In genomic region chr3:150141790-150142189, GRCh38 we compare ENCODE assay signal across 21 cellular contexts.
DNase-seq lines count a peak whose midpoint lies in the region; ATAC-seq, FAIRE-seq and TF ChIP-seq lines count a peak whose summit lies in the region.
"Had no signal": no experiment of that assay in that cellular context is flagged by ENCODE, and none has a peak within 500 bp of the region (broad histone marks: within the 10 kb centered on the region; RNA-seq: fewer than 3 reads in every experiment).

No MANE protein-coding gene starts in this region.

- H4K12ac ChIP-seq in trophoblast cell (ENCODE audit: low read depth, low read length): no peak overlapping the region

- H3K27me3 ChIP-seq in IMR-90 (ENCODE audit: control insufficient read depth, insufficient read depth, low read length): no peaks in the 10 kb centered on the region
- no peaks in the 10 kb centered on the region for H3K27me3 ChIP-seq in H1 (replicated peaks in 1 of 4; ENCODE audit: control insufficient read depth in 3 of 4, extremely low read depth in 1 of 4, insufficient read depth in 3 of 4, low read length in 3 of 4)
- H3K27me3 ChIP-seq in neural progenitor cell: no peaks in the 10 kb centered on the region
- H3K27me3 ChIP-seq in trophoblast cell (ENCODE audit: insufficient read depth, low read length): no peaks in the 10 kb centered on the region

- no peaks in the 10 kb centered on the region for H4K20me1 ChIP-seq in IMR-90 (ENCODE audit: insufficient read depth, low read length)
- H4K20me1 ChIP-seq in H1 (replicated peaks in 1 of 2; ENCODE audit: control insufficient read depth in 1 of 2, insufficient read depth in 2 of 2, low read length in 2 of 2): no peaks in the 10 kb centered on the region
- no peaks in the 10 kb centered on the region for H4K20me1 ChIP-seq in neural progenitor cell (ENCODE audit: low read depth)

- H2AFZ ChIP-seq in IMR-90 (replicated peaks; ENCODE audit: low read length, poor library complexity): no peak overlapping the region
- 0 out of 2 replicates have a peak overlapping the region, but pooled peaks have one; percentile 79 for H2AFZ ChIP-seq in H1 (ENCODE audit: low read length)
- peak overlapping the region; percentile 27 for H2AFZ ChIP-seq in neural progenitor cell (replicated peaks)
- H2AFZ ChIP-seq in trophoblast cell (ENCODE audit: insufficient read depth, low read length, poor library complexity): no peak overlapping the region
- H2AFZ ChIP-seq: GM23248 had no signal

- WGBS in IMR-90 (ENCODE audit: extremely low coverage in 2 of 2, insufficient read length in 1 of 2), 2 experiments: no CpG with 5 or more reads among the region's 3 CpGs
- 93% methylated on average over 3 of the region's 3 CpGs; no CpG with 5 or more reads in 1 of the 2 experiments for WGBS in H1 (ENCODE audit: extremely low coverage in 1 of 2, insufficient coverage in 1 of 2, insufficient read length in 1 of 2, insufficient replicate concordance in 2 of 2, low coverage in 1 of 2, low lambda C conversion rate in 2 of 2, missing lambda C conversion rate in 1 of 2), 2 experiments
- no CpG with 5 or more reads among the region's 3 CpGs for WGBS in trophoblast cell (ENCODE audit: extremely low coverage, insufficient coverage, insufficient read length)

- no peak overlapping the region for H2AK5ac ChIP-seq in IMR-90 (ENCODE audit: low read depth, low read length)
- no peak overlapping the region for H2AK5ac ChIP-seq in H1 (ENCODE audit: low read depth, low read length)
- no peak overlapping the region for H2AK5ac ChIP-seq in trophoblast cell (ENCODE audit: low read length)

- no peak for ATAC-seq in IMR-90 (ENCODE audit: low read depth)
- no peak for ATAC-seq in GM19328 (IDR thresholded peaks at IDR 0.05; ENCODE audit: unreplicated experiment)
- no peak for ATAC-seq in HG03469 (IDR thresholded peaks at IDR 0.05; ENCODE audit: unreplicated experiment)

- no peak for TF ChIP-seq POLR2A in IMR-90 (IDR thresholded peaks at IDR 0.05; ENCODE audit: low read depth, low read length)
- no peak for TF ChIP-seq POLR2A in H1 (IDR thresholded peaks at IDR 0.05; ENCODE audit: control extremely low read depth in 1 of 2, low read depth in 2 of 2, low read length in 2 of 2)

- H3K4ac ChIP-seq in IMR-90 (ENCODE audit: low read depth, low read length): no peak overlapping the region
- no peak overlapping the region for H3K4ac ChIP-seq in H1 (replicated peaks; ENCODE audit: insufficient read length, low read depth, low read length)
- H3K4ac ChIP-seq in trophoblast cell (ENCODE audit: low read depth, low read length): no peak overlapping the region

- H3K4me1 Mint-ChIP-seq in neural progenitor cell: peaks cover 27% of the 10 kb centered on the region
- H3K4me1 Mint-ChIP-seq: CD4-positive, alpha-beta memory T cell had no signal

- no peak overlapping the region for H4K91ac ChIP-seq in IMR-90 (ENCODE audit: insufficient read depth, low read depth, low read length)
- H4K91ac ChIP-seq in H1 (replicated peaks; ENCODE audit: insufficient read length, low read length): no peak overlapping the region
- no peak overlapping the region for H4K91ac ChIP-seq in trophoblast cell (ENCODE audit: low read depth, low read length)

- TF ChIP-seq CTCF in IMR-90 (conservative IDR thresholded peaks at IDR 0.05; ENCODE audit: low read depth, low read length) (no peak), H1 (IDR thresholded peaks at IDR 0.05; ENCODE audit: control extremely low read depth in 1 of 3, insufficient read depth in 1 of 3, low read depth in 1 of 3, low read length in 3 of 3) (no peak), neural progenitor cell (IDR thresholded peaks at IDR 0.05) (no peak)

- H2BK12ac ChIP-seq in H1 (ENCODE audit: low read depth, low read length) (no peak overlapping the region), trophoblast cell (ENCODE audit: low read length) (peak overlapping the region; percentile 74)

- H3K56ac ChIP-seq in IMR-90 (ENCODE audit: extremely low read depth, insufficient read depth, low read length) (no peak overlapping the region), H1 (replicated peaks; ENCODE audit: insufficient read length, low read depth, low read length) (no peak overlapping the region)

- FAIRE-seq in H1 (lab: Jason Lieb, UNC): no peak
- FAIRE-seq: GM12891, GM18507, H54 had no signal

- H3K36me3 Mint-ChIP-seq in neural progenitor cell: no peaks in the 10 kb centered on the region
- H3K36me3 Mint-ChIP-seq: CD4-positive, alpha-beta memory T cell had no signal

- CTCF ChIA-PET in IMR-90 (lab: Yijun Ruan, JAX) (no interaction called here), H1 (lab: Charles Lee; ENCODE audit: partially characterized antibody) (interaction anchor here (1.0 to 1.6 kb wide), 2 partner anchors 42 to 62 kb away, joined by 3 to 5 read pairs; no protein-coding TSS in a partner anchor)

- no peak overlapping the region for H2BK5ac ChIP-seq in IMR-90 (ENCODE audit: low read depth, low read length, poor library complexity, severe bottlenecking)
- no peak overlapping the region for H2BK5ac ChIP-seq in H1 (ENCODE audit: low read depth, low read length)
- H2BK5ac ChIP-seq in trophoblast cell (ENCODE audit: low read depth, low read length, poor library complexity): no peak overlapping the region

- no peaks in the 10 kb centered on the region for H3K9me3 ChIP-seq in IMR-90 (ENCODE audit: control insufficient read depth, insufficient read depth, low read length)
- H3K9me3 ChIP-seq in H1 (ENCODE audit: insufficient read depth in 2 of 2, low read depth in 1 of 2, low read length in 1 of 2): no peaks in the 10 kb centered on the region
- no peaks in the 10 kb centered on the region for H3K9me3 ChIP-seq in neural progenitor cell (ENCODE audit: low read depth)
- no peaks in the 10 kb centered on the region for H3K9me3 ChIP-seq in trophoblast cell (ENCODE audit: insufficient read depth, low read depth, low read length)
- H3K9me3 ChIP-seq: HAP-1 had no signal

- POLR2A ChIA-PET in IMR-90 (lab: Charles Lee; ENCODE audit: unreplicated experiment) (no interaction called here), H1 (lab: Charles Lee; ENCODE audit: partially characterized antibody) (no interaction called here)

- no peak overlapping the region for H2BK20ac ChIP-seq in IMR-90 (ENCODE audit: low read depth, low read length)
- H2BK20ac ChIP-seq in H1 (ENCODE audit: low read length): no peak overlapping the region

- H3K23me2 ChIP-seq in H1 (ENCODE audit: low read depth, low read length): no peaks in the 10 kb centered on the region

- H2BK15ac ChIP-seq in IMR-90 (ENCODE audit: low read depth, low read length) (no peak overlapping the region; the same call in 2 of the 3 replicates), H1 (ENCODE audit: low read length) (no peak overlapping the region)

- DNase-seq in IMR-90 (no peak), H1 (ENCODE audit: low read depth in 1 of 2, low spot score in 2 of 2) (no peak), neural progenitor cell (ENCODE audit: low spot score) (no peak), trophoblast cell (no peak), NCI-H345 (lab: John Stamatoyannopoulos, UW) (no peak)
- no peak for DNase-seq in activated CD4-positive, CD25-positive, alpha-beta regulatory T cell (lab: John Stamatoyannopoulos, UW)
- DNase-seq: C1 segment of cervical spinal cord; Calu3; CD4-positive, alpha-beta memory T cell; COR-L47; DMS53; DMS79 treated with DMSO at 0.1 percent for 48 hours; GF-D8; GM23248; HFFc6 had no signal

- H3K4me3 ChIP-seq in IMR-90 (ENCODE audit: insufficient read depth, low read depth, low read length) (no peak overlapping the region), H1 (ENCODE audit: extremely low read depth in 1 of 4, insufficient read depth in 2 of 4, low read depth in 3 of 4, low read length in 4 of 4) (no peak overlapping the region), neural progenitor cell (no peak overlapping the region), trophoblast cell (ENCODE audit: low read depth, low read length) (no peak overlapping the region)
- H3K4me3 ChIP-seq: GM23248, HAP-1 had no signal

- H3K27me3 Mint-ChIP-seq in neural progenitor cell (ENCODE audit: insufficient read depth, low read depth): peaks cover 2% of the 10 kb centered on the region

- H3F3A ChIP-seq in neural progenitor cell (ENCODE audit: low read depth): no peaks in the 10 kb centered on the region

- no peak overlapping the region for H2AK9ac ChIP-seq in IMR-90 (replicated peaks; ENCODE audit: low read depth, low read length, poor library complexity)

- H4K5ac ChIP-seq in IMR-90 (ENCODE audit: low read depth, low read length): no peak overlapping the region
- no peak overlapping the region for H4K5ac ChIP-seq in H1 (ENCODE audit: insufficient read length, low read depth, low read length)

- no TSS peak for BruUV-seq in IMR-90 (replicated peaks; lab: Mats Ljungman, UMichigan)

- H3K36me3 ChIP-seq in IMR-90 (ENCODE audit: control insufficient read depth, insufficient read depth, low read length): no peaks in the 10 kb centered on the region
- no peaks in the 10 kb centered on the region for H3K36me3 ChIP-seq in H1 (ENCODE audit: control insufficient read depth in 2 of 4, insufficient read depth in 4 of 4, low read length in 3 of 4)
- no peaks in the 10 kb centered on the region for H3K36me3 ChIP-seq in neural progenitor cell
- H3K36me3 ChIP-seq in trophoblast cell (ENCODE audit: control insufficient read depth in 1 of 2, insufficient read depth in 2 of 2, low read length in 2 of 2): no peaks in the 10 kb centered on the region
- H3K36me3 ChIP-seq: HAP-1 had no signal

- H3K4me1 ChIP-seq in IMR-90 (ENCODE audit: control insufficient read depth, insufficient read depth, low read length): peaks cover 5% of the 10 kb centered on the region
- H3K4me1 ChIP-seq in H1 (replicated peaks in 1 of 4; ENCODE audit: control insufficient read depth in 3 of 4, insufficient read depth in 4 of 4, low read length in 3 of 4): no peaks in the 10 kb centered on the region; a peak in 1 of 7 replicates
- peaks cover 8% of the 10 kb centered on the region for H3K4me1 ChIP-seq in neural progenitor cell
- peaks cover 0 to 2% of the 10 kb centered on the region in 2 experiments for H3K4me1 ChIP-seq in trophoblast cell (ENCODE audit: control insufficient read depth in 1 of 2, insufficient read depth in 2 of 2, low read length in 2 of 2)
- H3K4me1 ChIP-seq: HAP-1 had no signal

- H3K79me2 ChIP-seq in H1 (ENCODE audit: control insufficient read depth in 1 of 2, insufficient read depth in 2 of 2, low read length in 2 of 2) (no peaks in the 10 kb centered on the region), neural progenitor cell (ENCODE audit: low read depth) (no peaks in the 10 kb centered on the region), trophoblast cell (ENCODE audit: control insufficient read depth, insufficient read depth, low read length, poor library complexity) (no peaks in the 10 kb centered on the region)

- dilution Hi-C loops in IMR-90 (cut with HindIII; ENCODE audit: low sequenced_read_pairs, unreplicated experiment): no loop called here

- H3K14ac ChIP-seq in IMR-90 (replicated peaks; ENCODE audit: low read depth, low read length) (peak overlapping the region; percentile 10), H1 (ENCODE audit: insufficient read length) (no peak overlapping the region), trophoblast cell (ENCODE audit: low read length) (no peak overlapping the region)

- H2BK120ac ChIP-seq in IMR-90 (ENCODE audit: low read depth, low read length) (0 out of 2 replicates have a peak overlapping the region, but pooled peaks have one; percentile 26), H1 (replicated peaks; ENCODE audit: low read depth, low read length) (no peak overlapping the region), trophoblast cell (ENCODE audit: insufficient read depth, low read length, poor library complexity) (peak overlapping the region; percentile 60)

- H3K23ac ChIP-seq in IMR-90 (ENCODE audit: low read depth, low read length) (no peak overlapping the region), H1 (ENCODE audit: insufficient read length) (no peak overlapping the region), trophoblast cell (ENCODE audit: low read length) (no peak overlapping the region)

- H3K18ac ChIP-seq in IMR-90 (ENCODE audit: low read depth, low read length) (no peak overlapping the region), H1 (ENCODE audit: extremely low read depth, low read length) (no peak overlapping the region), trophoblast cell (ENCODE audit: low read length) (no peak overlapping the region)

- no peaks in the 10 kb centered on the region for H3K79me1 ChIP-seq in IMR-90 (ENCODE audit: low read depth in 1 of 2, low read length in 2 of 2)
- H3K79me1 ChIP-seq in H1 (ENCODE audit: low read depth, low read length): no peaks in the 10 kb centered on the region
- H3K79me1 ChIP-seq in trophoblast cell (ENCODE audit: low read length): peaks cover 4% of the 10 kb centered on the region

- H3K4me3 Mint-ChIP-seq in neural progenitor cell: no peak overlapping the region
- H3K4me3 Mint-ChIP-seq: CD4-positive, alpha-beta memory T cell; HFFc6 had no signal

- no peak for TF ChIP-seq RAD21 in IMR-90 (IDR thresholded peaks at IDR 0.05; ENCODE audit: low read length)
- TF ChIP-seq RAD21 in H1 (IDR thresholded peaks at IDR 0.05 in 1 of 2, conservative IDR thresholded peaks at IDR 0.05 in 1 of 2; ENCODE audit: low read depth in 2 of 2, low read length in 2 of 2): no peak

- H4K8ac ChIP-seq in IMR-90 (ENCODE audit: low read depth in 2 of 2, low read length in 2 of 2) (no peak overlapping the region), H1 (ENCODE audit: extremely low read depth, insufficient read depth, low read length) (no peak overlapping the region), trophoblast cell (ENCODE audit: low read depth, low read length) (no peak overlapping the region)

- no peak for TF ChIP-seq EP300 in H1 (IDR thresholded peaks at IDR 0.05; ENCODE audit: borderline replicate concordance in 1 of 2, low read depth in 2 of 2, low read length in 2 of 2)

- peak overlapping the region; percentile 13 for H3K27ac Mint-ChIP-seq in neural progenitor cell
- H3K27ac Mint-ChIP-seq: CD4-positive, alpha-beta memory T cell; HFFc6 had no signal

- H3K27ac ChIP-seq in IMR-90 (ENCODE audit: insufficient read depth, low read length) (no peak overlapping the region), H1 (ENCODE audit: low read depth, low read length) (no peak overlapping the region), neural progenitor cell (no peak overlapping the region), trophoblast cell (ENCODE audit: low read depth, low read length) (no peak overlapping the region)
- H3K27ac ChIP-seq: GM23248 had no signal

- in situ Hi-C loops in IMR-90 (cut with MboI; ENCODE audit: low sequenced_read_pairs): no loop called here

- no peaks in the 10 kb centered on the region for H3K9me3 Mint-ChIP-seq in neural progenitor cell

- intact Hi-C loops in IMR-90 (cut with micrococcal nuclease): no loop called here

- H3K9me1 ChIP-seq in IMR-90 (ENCODE audit: insufficient read depth, low read length): 0 out of 2 replicates have a peak, but pooled peaks cover 7% of the 10 kb centered on the region

- H3K9ac ChIP-seq in IMR-90 (ENCODE audit: low read depth, low read length) (no peak overlapping the region), H1 (replicated peaks in 1 of 4; ENCODE audit: extremely low read depth in 1 of 4, low read depth in 3 of 4, low read length in 3 of 4) (no peak overlapping the region), neural progenitor cell (no peak overlapping the region), trophoblast cell (ENCODE audit: low read length) (no peak overlapping the region)
- H3K9ac ChIP-seq: GM23248 had no signal

- H3K4me2 ChIP-seq in IMR-90 (ENCODE audit: low read depth, low read length) (no peak overlapping the region), H1 (ENCODE audit: insufficient read depth in 1 of 2, low read depth in 2 of 2, low read length in 2 of 2) (no peak overlapping the region), neural progenitor cell (peak overlapping the region; percentile 23), trophoblast cell (ENCODE audit: low read length) (no peak overlapping the region)

Comparison
In these comparisons a context has a peak if more than half of its experiments do, and no peak if none do; other contexts are left out.
1. H2AFZ ChIP-seq: peak in H1 (single experiment) and neural progenitor cell (single experiment); none in IMR-90 (single experiment) and trophoblast cell (single experiment).